30 cellular contexts compared by ENCODE assay signal in the genomic region with DNA sequence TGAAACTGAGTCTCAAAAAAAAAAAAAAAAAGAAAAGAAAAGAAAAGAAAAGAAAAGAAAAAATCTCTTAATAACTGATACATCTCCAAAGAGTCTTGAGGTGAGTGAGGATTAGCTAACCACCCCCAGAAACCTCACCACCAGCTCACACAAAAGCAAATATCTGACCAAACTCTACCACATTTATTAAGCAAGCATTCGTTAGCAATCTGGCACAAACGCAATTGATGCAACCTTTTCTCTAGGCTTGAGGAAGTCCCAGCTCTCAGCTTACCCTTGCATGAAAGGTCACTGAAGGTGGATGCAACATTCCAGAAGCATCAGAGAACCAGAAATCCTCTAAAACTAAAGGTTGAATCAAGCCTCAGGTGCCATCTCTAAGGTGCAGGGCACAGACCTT.
"Had no signal": no experiment of that assay in that cellular context is flagged by ENCODE, and none has a peak within 500 bp of the region (broad histone marks: within the 10 kb centered on the region; RNA-seq: fewer than 3 reads in every experiment).

No MANE protein-coding gene starts in this region.

- H3K27me3 ChIP-seq: esophagus squamous epithelium, left lung, neural progenitor cell, suprapubic skin, tibial artery had no signal

- H3K27ac ChIP-seq: breast epithelium, esophagus squamous epithelium, heart right ventricle, left lung, lower lobe of right lung, neural progenitor cell, suprapubic skin, tibial artery, WERI-Rb-1 had no signal

- H3K9me3 Mint-ChIP-seq: activated CD4-positive, alpha-beta memory T cell treated with anti-CD3 and anti-CD28 coated beads for 36 hours; activated naive CD4-positive, alpha-beta T cell treated with anti-CD3 and anti-CD28 coated beads, Interleukin-2, amount 50 U/mL, for 24 hours; dendritic cell treated with granulocyte-macrophage colony-stimulating factor and Interleukin-4, amounts not matched to agents 40 ng/mL and 50 ng/mL, for 4 days; natural killer cell; T-helper 1 cell treated with Interleukin-12 subunit alpha and Interleukin-12 subunit beta and Interleukin-4 antibody, amounts not matched to agents 30 μg/mL and 1 μg/mL, for 36 hours had no signal

- H3K4me3 Mint-ChIP-seq: activated CD4-positive, alpha-beta memory T cell treated with anti-CD3 and anti-CD28 coated beads for 36 hours; activated naive CD4-positive, alpha-beta T cell treated with anti-CD3 and anti-CD28 coated beads, Interleukin-2, amount 50 U/mL, for 24 hours; activated naive CD8-positive, alpha-beta T cell treated with anti-CD3 and anti-CD28 coated beads, Interleukin-2, amount 50 U/mL, for 24 hours; activated T-cell treated with anti-CD3 and anti-CD28 coated beads, Interleukin-2, amount 50 U/mL, for 24 hours; dendritic cell treated with granulocyte-macrophage colony-stimulating factor and Interleukin-4, amounts not matched to agents 40 ng/mL and 50 ng/mL, for 4 days; natural killer cell; neural progenitor cell; T-helper 1 cell treated with Interleukin-12 subunit alpha and Interleukin-12 subunit beta and Interleukin-4 antibody, amounts not matched to agents 30 μg/mL and 1 μg/mL, for 36 hours had no signal

- H3K4me1 ChIP-seq: breast epithelium, esophagus squamous epithelium, heart right ventricle, left lung, lower lobe of right lung, suprapubic skin, tibial artery had no signal

- H3K27me3 Mint-ChIP-seq: activated CD4-positive, alpha-beta memory T cell treated with anti-CD3 and anti-CD28 coated beads for 36 hours; activated naive CD4-positive, alpha-beta T cell treated with anti-CD3 and anti-CD28 coated beads, Interleukin-2, amount 50 U/mL, for 24 hours; activated naive CD8-positive, alpha-beta T cell treated with anti-CD3 and anti-CD28 coated beads, Interleukin-2, amount 50 U/mL, for 24 hours; dendritic cell treated with granulocyte-macrophage colony-stimulating factor and Interleukin-4, amounts not matched to agents 40 ng/mL and 50 ng/mL, for 4 days had no signal

- DNase-seq: activated CD4-positive, alpha-beta memory T cell treated with anti-CD3 and anti-CD28 coated beads for 36 hours; activated CD4-positive, alpha-beta T cell treated with anti-CD3 and anti-CD28 coated beads for 48 hours; activated CD8-positive, alpha-beta memory T cell treated with anti-CD3 and anti-CD28 coated beads, Interleukin-2, amount 50 U/mL, for 4 hours; activated gamma-delta T cell treated with Interleukin-2 at 50 U/mL for 16 hours; activated naive CD8-positive, alpha-beta T cell treated with anti-CD3 and anti-CD28 coated beads, Interleukin-2, amount 50 U/mL, for 24 hours; activated T-cell treated with anti-CD3 and anti-CD28 coated beads, Interleukin-2, amount 50 U/mL, for 24 hours; amygdala; central memory CD4-positive, alpha-beta T cell; esophagus squamous epithelium; foreskin melanocyte; heart right ventricle; kidney glomerular epithelial cell; left lung; lower lobe of right lung; mesenchymal stem cell; natural killer cell; occipital lobe; right cardiac atrium; stimulated activated CD4-positive, alpha-beta T cell treated with anti-CD3 and anti-CD28 coated beads, Interleukin-15, amount 100 ng/mL, for 24 hours; stimulated activated CD4-positive, alpha-beta T cell treated with anti-CD3 and anti-CD28 coated beads, Interleukin-2, amount 100 ng/mL, for 24 hours; stimulated activated naive CD4-positive, alpha-beta T cell; T-helper 9 cell; tibial artery; WERI-Rb-1 had no signal

- H3K36me3 ChIP-seq: breast epithelium, esophagus squamous epithelium, heart right ventricle, left lung, lower lobe of right lung, neural progenitor cell, suprapubic skin, tibial artery, WERI-Rb-1 had no signal

- H3K36me3 Mint-ChIP-seq: activated CD4-positive, alpha-beta memory T cell treated with anti-CD3 and anti-CD28 coated beads for 36 hours; activated naive CD4-positive, alpha-beta T cell treated with anti-CD3 and anti-CD28 coated beads, Interleukin-2, amount 50 U/mL, for 24 hours; natural killer cell; neural progenitor cell had no signal

- H3K27ac Mint-ChIP-seq: activated CD4-positive, alpha-beta memory T cell treated with anti-CD3 and anti-CD28 coated beads for 36 hours; activated naive CD4-positive, alpha-beta T cell treated with anti-CD3 and anti-CD28 coated beads, Interleukin-2, amount 50 U/mL, for 24 hours; activated naive CD8-positive, alpha-beta T cell treated with anti-CD3 and anti-CD28 coated beads, Interleukin-2, amount 50 U/mL, for 24 hours; activated T-cell treated with anti-CD3 and anti-CD28 coated beads, Interleukin-2, amount 50 U/mL, for 24 hours; natural killer cell; neural progenitor cell; T-helper 1 cell treated with Interleukin-12 subunit alpha and Interleukin-12 subunit beta and Interleukin-4 antibody, amounts not matched to agents 30 μg/mL and 1 μg/mL, for 36 hours had no signal

- H2AFZ ChIP-seq: neural progenitor cell had no signal

- H3K4me3 ChIP-seq: breast epithelium, esophagus squamous epithelium, heart right ventricle, left lung, lower lobe of right lung, neural progenitor cell, suprapubic skin, tibial artery had no signal

- H3K9me3 ChIP-seq: esophagus squamous epithelium, left lung, lower lobe of right lung, suprapubic skin had no signal

- H3K4me2 ChIP-seq: neural progenitor cell had no signal
